ENCODE assay signal across 8 cellular contexts in genomic region chr6:39725632-39725997, GRCh38. TPM values are rescaled to one million over a fixed set of nuclear protein-coding genes. Genes with fewer than 3 reads are reported as not detected.
DNase-seq lines count a peak whose midpoint lies in the region; ATAC-seq and TF ChIP-seq lines count a peak whose summit lies in the region.

No MANE protein-coding gene starts in this region.

- no peaks in the 10 kb centered on the region for H3K36me3 ChIP-seq in heart right ventricle
- no peaks in the 10 kb centered on the region for H3K36me3 ChIP-seq in urinary bladder (ENCODE audit: insufficient read depth)

- H3K4me1 Mint-ChIP-seq in naive B cell: peaks cover 4 to 10% (median 8%) of the 10 kb centered on the region in 3 donors

- ATAC-seq in heart right ventricle (no peak), Right ventricle myocardium superior (ENCODE audit: poor library complexity) (no peak), naive B cell (ENCODE audit: low read depth in 2 of 2) (no peak), HG02840 (IDR thresholded peaks at IDR 0.05; ENCODE audit: low FRiP score, unreplicated experiment) (no peak), HG03354 (IDR thresholded peaks at IDR 0.05; ENCODE audit: poor library complexity, severe bottlenecking, unreplicated experiment) (no peak)

- peak overlapping the region in 7 of 8 donors; percentile 39 to 96 (median 90) for H3K4me3 Mint-ChIP-seq in naive B cell

- intact Hi-C loops in heart right ventricle (cut with DNase I) (loop anchor here in 2 of 10 donors (5.0 to 10.0 kb wide), 2 partner anchors 62 to 351 kb away; no protein-coding TSS in a partner anchor), Right ventricle myocardium superior (cut with DNase I) (no loop called here)

- H3K9me3 Mint-ChIP-seq in naive B cell: peaks cover 0 to 7% (median 0%) of the 10 kb centered on the region in 7 donors

- no peaks in the 10 kb centered on the region for H3K27me3 ChIP-seq in heart right ventricle

- TF ChIP-seq CTCF in heart right ventricle (IDR thresholded peaks at IDR 0.05) (no peak), cardiac fibroblast (IDR thresholded peaks at IDR 0.05; ENCODE audit: low read depth, low read length) (no peak)

- H3K36me3 Mint-ChIP-seq in naive B cell: no peaks in the 10 kb centered on the region

- H3K27ac ChIP-seq in heart right ventricle: peak overlapping the region in 2 of 10 donors; percentile 39 to 70
- H3K27ac ChIP-seq in urinary bladder (ENCODE audit: low read depth): no peak overlapping the region

- 61% methylated on average over 14 of the region's 14 CpGs for WGBS in heart right ventricle, 2 donors
- WGBS in urinary bladder: 61% methylated on average over 14 of the region's 14 CpGs

- DNase-seq in heart right ventricle (no peak), Right ventricle myocardium superior (no peak), cardiac fibroblast (ENCODE audit: low read depth in 2 of 2) (no peak), naive B cell (no peak), AG20443 (ENCODE audit: low spot score) (no peak)

- H3K4me3 ChIP-seq in heart right ventricle: peak overlapping the region in 9 of 10 donors; percentile 55 to 89 (median 78)
- peak overlapping the region; percentile 66 to 68 for H3K4me3 ChIP-seq in cardiac fibroblast (replicated peaks in 1 of 2; ENCODE audit: low read depth in 2 of 2, low read length in 2 of 2)
- H3K4me3 ChIP-seq in urinary bladder (ENCODE audit: low read depth, low read length): peak overlapping the region; percentile 75

- H3K27me3 Mint-ChIP-seq in naive B cell: peaks cover 0 to 7% (median 4%) of the 10 kb centered on the region in 3 donors

- no peak overlapping the region for H3K27ac Mint-ChIP-seq in naive B cell

- H3K4me1 ChIP-seq in heart right ventricle: peaks cover 0 to 7% (median 0%) of the 10 kb centered on the region in 9 donors
- H3K4me1 ChIP-seq in urinary bladder (ENCODE audit: insufficient read depth): peaks cover 2% of the 10 kb centered on the region

- no peaks in the 10 kb centered on the region for H3K9me3 ChIP-seq in heart right ventricle

RNA-seq across cellular contexts. Expression of gene KIF6, which starts 0.4 kb away (rescaled TPM):
- total RNA-seq in heart right ventricle: 1 to 10 TPM in 1 of 10 donors, under 1 TPM in 8, not detected in 1; 0.28 to 1.6 (median 0.45) TPM
- under 1 TPM in 1 of 2 donors, not detected in 1; 0.01 TPM for polyA plus RNA-seq in heart right ventricle
- 0.27 TPM for total RNA-seq in Right ventricle myocardium superior
- under 1 TPM in 2 of 6 donors, not detected in 4; 0.16 to 0.19 TPM for polyA plus RNA-seq in naive B cell (ENCODE audit: low read depth in 6 of 6)
- total RNA-seq in urinary bladder: 1.1 TPM
- polyA plus RNA-seq in urinary bladder: 0.14 TPM
